In genomic region chr1:160169553-160170399, GRCh38 we compare ENCODE assay signal across 1 cellular context.
TF ChIP-seq lines count a peak whose summit lies in the region.

No MANE protein-coding gene starts in this region.

TF ChIP-seq in GM12878, 131 proteins besides CTCF, POLR2A, EP300 and RAD21:
- TF ChIP-seq GABPA (IDR thresholded peaks at IDR 0.05; ENCODE audit: low read depth) (0 out of 2 replicates have a peak, but pooled peaks have one; percentile 13), JUNB (IDR thresholded peaks at IDR 0.05) (peak; percentile 81), PKNOX1 (IDR thresholded peaks at IDR 0.05) (peak; percentile 75), CREM (IDR thresholded peaks at IDR 0.05; ENCODE audit: low read depth) (peak; percentile 68), CEBPB (IDR thresholded peaks at IDR 0.05; ENCODE audit: borderline replicate concordance in 1 of 2, low read depth in 2 of 2, low read length in 2 of 2) (0 out of 4 replicates have a peak, but pooled peaks of 1 of the 2 experiments have one; percentile 67), FOXM1 (IDR thresholded peaks at IDR 0.05; ENCODE audit: low read depth, low read length) (peak; percentile 89), CBFB (IDR thresholded peaks at IDR 0.05; ENCODE audit: low read depth) (peak; percentile 76; the same call in 1 of the 2 replicates), RELB (IDR thresholded peaks at IDR 0.05; ENCODE audit: low read depth) (peak; percentile 54; the same call in 1 of the 2 replicates), IRF4 (IDR thresholded peaks at IDR 0.05; ENCODE audit: low read depth, low read length) (peak; percentile 85), NR2F1 (conservative IDR thresholded peaks at IDR 0.05) (peak; percentile 71), BHLHE40 (IDR thresholded peaks at IDR 0.05; ENCODE audit: borderline replicate concordance in 1 of 2, low read depth in 2 of 2, low read length in 1 of 2) (peak; percentile 76 to 79; a peak in 3 of 4 replicates), IKZF1 (conservative IDR thresholded peaks at IDR 0.05) (peak; percentile 87), MEF2B (IDR thresholded peaks at IDR 0.05; ENCODE audit: partially characterized antibody, poor library complexity, severe bottlenecking) (peak; percentile 68), ZNF207 (IDR thresholded peaks at IDR 0.05; ENCODE audit: borderline replicate concordance) (no peak), SUPT20H (IDR thresholded peaks at IDR 0.05; ENCODE audit: borderline replicate concordance, control insufficient read depth, low read depth, low read length) (no peak), RBBP5 (conservative IDR thresholded peaks at IDR 0.05) (no peak), SP1 (IDR thresholded peaks at IDR 0.05; ENCODE audit: low read depth, low read length) (peak; percentile 60), BCL11A (IDR thresholded peaks at IDR 0.05; ENCODE audit: low read depth, low read length) (peak; percentile 72; the same call in 1 of the 2 replicates), ZNF384 (IDR thresholded peaks at IDR 0.05; ENCODE audit: borderline replicate concordance, low read depth, low read length) (no peak), SREBF2 (IDR thresholded peaks at IDR 0.05; ENCODE audit: low read length) (no peak), EED (IDR thresholded peaks at IDR 0.05; ENCODE audit: low read depth) (peak; percentile 97), SPI1 (IDR thresholded peaks at IDR 0.05; ENCODE audit: borderline replicate concordance, insufficient read depth, low read depth, low read length) (peak; percentile 36; the same call in 1 of the 2 replicates), TCF7 (IDR thresholded peaks at IDR 0.05; ENCODE audit: borderline replicate concordance) (peak; percentile 97), ZBED1 (IDR thresholded peaks at IDR 0.05; ENCODE audit: borderline replicate concordance) (peak; percentile 68; the same call in 1 of the 2 replicates), MEF2A (IDR thresholded peaks at IDR 0.05; ENCODE audit: insufficient read depth, low read depth, low read length) (0 out of 2 replicates have a peak, but pooled peaks have one; percentile 65), IRF5 (IDR thresholded peaks at IDR 0.05; ENCODE audit: borderline replicate concordance) (no peak), CHD2 (IDR thresholded peaks at IDR 0.05; ENCODE audit: borderline replicate concordance, low read depth, low read length) (peak; percentile 60; the same call in 1 of the 2 replicates), NFIC (IDR thresholded peaks at IDR 0.05; ENCODE audit: low read depth, low read length) (peak; percentile 95), SKIL (IDR thresholded peaks at IDR 0.05; ENCODE audit: low read depth, poor library complexity, severe bottlenecking) (peak; percentile 67), KAT2A (conservative IDR thresholded peaks at IDR 0.05; ENCODE audit: control insufficient read depth, low read depth, low read length) (no peak), EZH2 (IDR thresholded peaks at IDR 0.05; ENCODE audit: borderline replicate concordance, control insufficient read depth, low read depth, low read length) (no peak), PAX5 (IDR thresholded peaks at IDR 0.05; ENCODE audit: borderline replicate concordance, low read depth, low read length) (peak; percentile 72; the same call in 1 of the 2 replicates), ZNF217 (IDR thresholded peaks at IDR 0.05) (0 out of 2 replicates have a peak, but pooled peaks have one; percentile 7), BCL3 (IDR thresholded peaks at IDR 0.05; ENCODE audit: borderline replicate concordance, insufficient read depth, low read depth, low read length, poor library complexity, severe bottlenecking) (peak; percentile 91), GATAD2B (conservative IDR thresholded peaks at IDR 0.05; ENCODE audit: low read depth) (0 out of 2 replicates have a peak, but pooled peaks have one; percentile 46), IKZF2 (IDR thresholded peaks at IDR 0.05) (peak; percentile 87 to 89), TCF12 (IDR thresholded peaks at IDR 0.05; ENCODE audit: low read depth, low read length) (peak; percentile 45; the same call in 1 of the 2 replicates), CHD1 (IDR thresholded peaks at IDR 0.05; ENCODE audit: low read depth, low read length) (no peak), E2F4 (IDR thresholded peaks at IDR 0.05; ENCODE audit: low read depth, low read length) (no peak), MYB (IDR thresholded peaks at IDR 0.05; ENCODE audit: borderline replicate concordance, low read depth, low read length) (no peak), ETV6 (conservative IDR thresholded peaks at IDR 0.05 in 1 of 2, IDR thresholded peaks at IDR 0.05 in 1 of 2; ENCODE audit: borderline replicate concordance in 1 of 2, low read depth in 1 of 2) (peak in 1 of 2 experiments; percentile 69; a peak in 1 of 4 replicates), TBL1XR1 (IDR thresholded peaks at IDR 0.05; ENCODE audit: low read depth, low read length) (0 out of 2 replicates have a peak, but pooled peaks have one; percentile 41), MTA3 (IDR thresholded peaks at IDR 0.05; ENCODE audit: borderline replicate concordance, low read length) (peak; percentile 92; the same call in 1 of the 2 replicates), MTA2 (IDR thresholded peaks at IDR 0.05; ENCODE audit: low read depth) (peak; percentile 56; the same call in 1 of the 2 replicates), HSF1 (IDR thresholded peaks at IDR 0.05; ENCODE audit: low read depth, low read length) (no peak), RUNX3 (IDR thresholded peaks at IDR 0.05; ENCODE audit: low read length) (peak; percentile 99), SIN3A (IDR thresholded peaks at IDR 0.05; ENCODE audit: low read depth, low read length) (no peak), CBX3 (IDR thresholded peaks at IDR 0.05; ENCODE audit: borderline replicate concordance, low read depth) (no peak), DPF2 (IDR thresholded peaks at IDR 0.05) (peak; percentile 53; the same call in 1 of the 2 replicates), ATF2 (IDR thresholded peaks at IDR 0.05; ENCODE audit: low read length) (peak; percentile 88), POU2F2 (IDR thresholded peaks at IDR 0.05; ENCODE audit: borderline replicate concordance, low read depth, low read length) (no peak), CBX5 (IDR thresholded peaks at IDR 0.05; ENCODE audit: low read depth) (0 out of 2 replicates have a peak, but pooled peaks have one; percentile 42)
